ENCODE assay signal across 8 cellular contexts in genomic region chr11:118609380-118610219, GRCh38. TPM values are rescaled to one million over a fixed set of nuclear protein-coding genes. Genes with fewer than 3 reads are reported as not detected.
A peak's percentile ranks its signal among the peaks of the same experiment; 100 is the strongest.
DNase-seq lines count a peak whose midpoint lies in the region; ATAC-seq and TF ChIP-seq lines count a peak whose summit lies in the region.

No MANE protein-coding gene starts in this region.

- CTCF ChIA-PET in AG04450 (lab: Charles Lee) = interaction anchor here (0.6 to 3.3 kb wide), 5 partner anchors 10 to 159 kb away, joined by 3 to 29 read pairs (median 7); no protein-coding TSS in a partner anchor

- H3K4me3 ChIP-seq in AG04450 (ENCODE audit: low read depth, low read length) (peak overlapping the region; percentile 83), choroid plexus epithelial cell (ENCODE audit: low read depth, low read length) (peak overlapping the region; percentile 87), MG63 (no peak overlapping the region)

- peak overlapping the region; percentile 90 for H3K27ac ChIP-seq in AG04450 (ENCODE audit: low read depth, low read length)
- H3K27ac ChIP-seq in substantia nigra (ENCODE audit: low read depth, low read length, poor library complexity, severe bottlenecking) = peak overlapping the region; percentile 98

- H3K36me3 ChIP-seq in MG63 = peaks cover 11% of the 10 kb centered on the region

- H3K27me3 ChIP-seq in AG04450 (ENCODE audit: control insufficient read depth, insufficient read depth, low read length) = no peaks in the 10 kb centered on the region
- no peaks in the 10 kb centered on the region for H3K27me3 ChIP-seq in MG63

- no peak for TF ChIP-seq CTCF in AG04450 (IDR thresholded peaks at IDR 0.05; ENCODE audit: low read depth, low read length)
- no peak for TF ChIP-seq CTCF in choroid plexus epithelial cell (conservative IDR thresholded peaks at IDR 0.05; ENCODE audit: low read depth, low read length)

- POLR2A ChIA-PET in AG04450 (lab: Yijun Ruan, JAX) = interaction anchor here (1.0 to 7.0 kb wide), 4 partner anchors 11 to 51 kb away, joined by 3 to 140 read pairs (median 6); partner anchors contain the start of gene ARCN1

- ATAC-seq in GM18868 (IDR thresholded peaks at IDR 0.05; ENCODE audit: unreplicated experiment) (no peak), GM19467 (IDR thresholded peaks at IDR 0.05; ENCODE audit: unreplicated experiment) (no peak)

- no peak for DNase-seq in AG04450 (ENCODE audit: low read depth, low spot score)
- DNase-seq in T-helper 2 cell = peak in 3 of 5 experiments; percentile 21 to 31 (median 23)
- no peak for DNase-seq in choroid plexus epithelial cell (ENCODE audit: low read depth)
- DNase-seq in midbrain (lab: John Stamatoyannopoulos, UW) = peak; percentile 83
- peak in 44 of 49 donors; percentile 23 to 87 (median 70) for DNase-seq in substantia nigra (lab: John Stamatoyannopoulos, UW)
- no peak for DNase-seq in MG63

- H3K9me3 ChIP-seq in AG04450 (ENCODE audit: control insufficient read depth, insufficient read depth, low read length) (no peaks in the 10 kb centered on the region; the same call in 1 of the 2 replicates), MG63 (no peaks in the 10 kb centered on the region)

RNA-seq across cellular contexts. Expression of gene PHLDB1, which starts 2.2 kb away (rescaled TPM):
- polyA plus RNA-seq in AG04450 (2011; rRNA removed) = 83.0 and 97.6 TPM in 2 replicates
- 122 and 164 TPM in 2 replicates for polyA minus RNA-seq in AG04450 (2011; rRNA and poly(A)+ RNA removed)
- 55.3 and 58.4 TPM in 2 replicates for total RNA-seq in MG63 (2014; rRNA removed; shearing (Covaris generic); ENCODE audit: low replicate concordance)

RNA-seq across cellular contexts. Expression of gene ARCN1, which starts 37.4 kb away (rescaled TPM):
- polyA plus RNA-seq in AG04450 (2011; rRNA removed) = 303 and 387 TPM in 2 replicates
- 165 and 229 TPM in 2 replicates for polyA minus RNA-seq in AG04450 (2011; rRNA and poly(A)+ RNA removed)
- 92.2 and 122 TPM in 2 replicates for total RNA-seq in MG63 (2014; rRNA removed; shearing (Covaris generic); ENCODE audit: low replicate concordance)

RNA-seq across cellular contexts. Expression of gene IFT46, which starts 43.9 kb away (rescaled TPM):
- polyA plus RNA-seq in AG04450 (2011; rRNA removed) = 40.8 and 57.2 TPM in 2 replicates
- 25.8 and 26.3 TPM in 2 replicates for polyA minus RNA-seq in AG04450 (2011; rRNA and poly(A)+ RNA removed)
- total RNA-seq in MG63 (2014; rRNA removed; shearing (Covaris generic); ENCODE audit: low replicate concordance) = 41.0 and 214 TPM in 2 replicates

Comparison
In these comparisons a context has a peak if more than half of its experiments do, and no peak if none do; other contexts are left out.
1. DNase-seq: peak in T-helper 2 cell (3 of 5), midbrain (single experiment) and substantia nigra (44 of 49); none in AG04450 (single experiment), choroid plexus epithelial cell (single experiment) and MG63 (single experiment).